In the genomic region with DNA sequence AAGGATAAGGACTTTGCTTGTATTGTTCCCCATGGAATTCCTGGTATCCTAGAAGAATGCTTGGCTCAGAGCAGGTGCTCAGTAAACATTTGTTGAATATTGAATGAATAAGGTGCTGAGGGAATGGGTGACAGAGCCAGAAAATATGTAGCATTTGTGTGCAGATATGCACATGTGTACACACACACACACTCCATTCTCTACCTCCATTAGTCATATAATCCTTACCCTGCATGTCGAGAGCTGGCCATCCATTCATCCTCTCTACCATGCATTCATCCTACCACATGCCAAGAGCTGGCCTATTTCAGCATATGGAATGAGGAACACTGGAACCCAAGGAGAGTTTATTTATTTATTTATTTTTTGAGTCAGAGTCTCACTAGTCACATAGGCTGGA, we compare ENCODE assay signal across 15 cellular contexts.
A peak's percentile ranks its signal among the peaks of the same experiment; 100 is the strongest.
DNase-seq lines count a peak whose midpoint lies in the region; ATAC-seq and TF ChIP-seq lines count a peak whose summit lies in the region.
"Had no signal": no experiment of that assay in that cellular context is flagged by ENCODE, and none has a peak within 500 bp of the region (broad histone marks: within the 10 kb centered on the region; RNA-seq: fewer than 3 reads in every experiment).

No MANE protein-coding gene starts in this region.

- H3K4me1 Mint-ChIP-seq in Caco-2 (ENCODE audit: low read depth, unreplicated experiment): peaks cover 15% of the 10 kb centered on the region
- H3K4me1 Mint-ChIP-seq: CD8-positive, alpha-beta memory T cell had no signal

- H3K4me1 ChIP-seq in Caco-2: no peaks in the 10 kb centered on the region
- H3K4me1 ChIP-seq in lower lobe of right lung: no peaks in the 10 kb centered on the region

- no peak overlapping the region for H3K4me3 ChIP-seq in Caco-2 (ENCODE audit: low read depth, low read length)
- no peak overlapping the region for H3K4me3 ChIP-seq in fibroblast of mammary gland (ENCODE audit: control insufficient read depth, low read depth, low read length)
- H3K4me3 ChIP-seq in lower lobe of right lung: no peak overlapping the region
- H3K4me3 ChIP-seq: BLaER1, GM12878 had no signal

- H3K27me3 ChIP-seq in Caco-2 (replicated peaks; ENCODE audit: control insufficient read depth, insufficient read depth, low read length): no peaks in the 10 kb centered on the region
- H3K27me3 ChIP-seq in lower lobe of right lung (ENCODE audit: low read depth): no peaks in the 10 kb centered on the region
- H3K27me3 ChIP-seq: BLaER1 had no signal

- intact Hi-C loops in Caco-2 (cut with micrococcal nuclease; ENCODE audit: unreplicated experiment): no loop called here
- intact Hi-C loops in lower lobe of right lung (cut with DNase I): no loop called here

- no peaks in the 10 kb centered on the region for H3K36me3 Mint-ChIP-seq in Caco-2 (ENCODE audit: insufficient read depth, unreplicated experiment)
- H3K36me3 Mint-ChIP-seq: CD8-positive, alpha-beta memory T cell had no signal

- POLR2A ChIA-PET in Caco-2 (lab: Charles Lee): no interaction called here

- BruUV-seq in Caco-2 (replicated peaks; lab: Mats Ljungman, UMichigan): no TSS peak

- H3K9me3 Mint-ChIP-seq in Caco-2 (ENCODE audit: unreplicated experiment): no peaks in the 10 kb centered on the region

- peak overlapping the region; percentile 32 for H3K27ac Mint-ChIP-seq in Caco-2 (ENCODE audit: unreplicated experiment)
- H3K27ac Mint-ChIP-seq: CD8-positive, alpha-beta memory T cell had no signal

- no peak overlapping the region for H3K4me3 Mint-ChIP-seq in Caco-2 (ENCODE audit: unreplicated experiment)
- H3K4me3 Mint-ChIP-seq: CD8-positive, alpha-beta memory T cell had no signal

- no peak for TF ChIP-seq CTCF in Caco-2 (IDR thresholded peaks at IDR 0.05; ENCODE audit: insufficient read depth in 1 of 2, low read depth in 1 of 2, low read length in 1 of 2, severe bottlenecking in 1 of 2, unreplicated experiment in 1 of 2)
- no peak for TF ChIP-seq CTCF in fibroblast of mammary gland (conservative IDR thresholded peaks at IDR 0.05; ENCODE audit: control insufficient read depth, insufficient read depth, low read depth, low read length)
- TF ChIP-seq CTCF in lower lobe of right lung (IDR thresholded peaks at IDR 0.05): no peak

- H3K27me3 Mint-ChIP-seq in Caco-2 (ENCODE audit: insufficient read depth, unreplicated experiment): peaks cover 9% of the 10 kb centered on the region

- no peak overlapping the region for H3K27ac ChIP-seq in lower lobe of right lung
- H3K27ac ChIP-seq: BLaER1 had no signal

- ATAC-seq in lower lobe of right lung (no peak), HG03432 (IDR thresholded peaks at IDR 0.05; ENCODE audit: unreplicated experiment) (no peak)
- ATAC-seq: GM12878 had no signal

- CTCF ChIA-PET in Caco-2 (lab: Charles Lee): no interaction called here

- DNase-seq in Caco-2 (peak in 1 of 2 experiments; percentile 24), M059J (ENCODE audit: low read depth) (peak; percentile 18), astrocyte of the hippocampus (ENCODE audit: low read depth, low spot score) (peak; percentile 20), fibroblast of mammary gland (ENCODE audit: low read depth) (peak; percentile 7), lower lobe of right lung (no peak), iPS-NIHi7 (ENCODE audit: extremely low spot score) (no peak), SKM-1 treated with dmso at 0.1 percent for 144 hours (lab: John Stamatoyannopoulos, UW; ENCODE audit: unreplicated experiment) (no peak)
- DNase-seq: 8988T; AML-193; CD8-positive, alpha-beta memory T cell; DMS 273 treated with DMSO at 0.1 percent for 48 hours; H7 had no signal

- H3K9me3 ChIP-seq in Caco-2 (no peaks in the 10 kb centered on the region), lower lobe of right lung (no peaks in the 10 kb centered on the region)
- H3K9me3 ChIP-seq: BLaER1 had no signal

- H3K36me3 ChIP-seq in Caco-2 (ENCODE audit: control insufficient read depth, insufficient read depth, low read length): no peaks in the 10 kb centered on the region
- no peaks in the 10 kb centered on the region for H3K36me3 ChIP-seq in lower lobe of right lung
- H3K36me3 ChIP-seq: BLaER1 had no signal

Comparison
In these comparisons a context has a peak if more than half of its experiments do, and no peak if none do; other contexts are left out.
1. DNase-seq: peak in M059J (single experiment), astrocyte of the hippocampus (single experiment) and fibroblast of mammary gland (single experiment); none in lower lobe of right lung (single experiment), iPS-NIHi7 (single experiment) and SKM-1 treated with dmso at 0.1 percent for 144 hours (single experiment).